In genomic region chr2:50752228-50752627, GRCh38 we compare ENCODE assay signal across 19 cellular contexts.
"Had no signal": no experiment of that assay in that cellular context is flagged by ENCODE, and none has a peak within 500 bp of the region (broad histone marks: within the 10 kb centered on the region; RNA-seq: fewer than 3 reads in every experiment).

No MANE protein-coding gene starts in this region.

- H3K27ac ChIP-seq: body of pancreas, colonic mucosa, neural progenitor cell, prostate gland, right atrium auricular region, tibial artery had no signal

- H3K4me2 ChIP-seq: neural progenitor cell had no signal

- H3K4me3 ChIP-seq: body of pancreas, colonic mucosa, neural progenitor cell, prostate gland, right atrium auricular region, tibial artery had no signal

- H3K4me3 Mint-ChIP-seq: activated naive CD8-positive, alpha-beta T cell; activated T-cell treated with anti-CD3 and anti-CD28 coated beads, Interleukin-2, amount 50 U/mL, for 72 hours; memory B cell; neural progenitor cell had no signal

- ATAC-seq: activated T-cell treated with anti-CD3 and anti-CD28 coated beads, Interleukin-2, amount 50 U/mL, for 72 hours; body of pancreas had no signal

- H3K9me3 ChIP-seq: body of pancreas, colonic mucosa, prostate gland, right atrium auricular region, tibial artery had no signal

- H3K27me3 Mint-ChIP-seq: activated naive CD8-positive, alpha-beta T cell; memory B cell had no signal

- DNase-seq: activated CD4-positive, alpha-beta T cell treated with anti-CD3 and anti-CD28 coated beads, Interleukin-2, amount 50 U/mL, for 4 hours; activated gamma-delta T cell treated with Interleukin-2 at 50 U/mL for 16 hours; activated T-cell treated with anti-CD3 and anti-CD28 coated beads, Interleukin-2, amount 50 U/mL, for 72 hours; amniotic stem cell; body of pancreas; caudate nucleus; colonic mucosa; erythroblast; stimulated activated CD4-positive, alpha-beta T cell treated with anti-CD3 and anti-CD28 coated beads, Interleukin-2, amount 100 ng/mL, for 24 hours; stimulated activated naive CD4-positive, alpha-beta T cell treated with Interleukin-2 at 50 U/mL for 16 hours; substantia nigra; tibial artery had no signal

- H3K4me1 Mint-ChIP-seq: memory B cell had no signal

- H2AFZ ChIP-seq: neural progenitor cell had no signal

- FAIRE-seq: endometrium, TTC549 had no signal

- H3K9ac ChIP-seq: neural progenitor cell had no signal

- H3K27me3 ChIP-seq: body of pancreas, colonic mucosa, neural progenitor cell, right atrium auricular region, tibial artery had no signal

- H3K27ac Mint-ChIP-seq: activated naive CD8-positive, alpha-beta T cell; activated T-cell treated with anti-CD3 and anti-CD28 coated beads, Interleukin-2, amount 50 U/mL, for 72 hours; memory B cell; neural progenitor cell had no signal

- H3K4me1 ChIP-seq: body of pancreas, colonic mucosa, prostate gland, right atrium auricular region, tibial artery had no signal

- H3K9me3 Mint-ChIP-seq: neural progenitor cell had no signal

- H3K36me3 ChIP-seq: colonic mucosa, neural progenitor cell, prostate gland, right atrium auricular region, tibial artery had no signal

- H3K36me3 Mint-ChIP-seq: activated naive CD8-positive, alpha-beta T cell; memory B cell; neural progenitor cell had no signal
